ENCODE assay signal across 2 cellular contexts in the genomic region with DNA sequence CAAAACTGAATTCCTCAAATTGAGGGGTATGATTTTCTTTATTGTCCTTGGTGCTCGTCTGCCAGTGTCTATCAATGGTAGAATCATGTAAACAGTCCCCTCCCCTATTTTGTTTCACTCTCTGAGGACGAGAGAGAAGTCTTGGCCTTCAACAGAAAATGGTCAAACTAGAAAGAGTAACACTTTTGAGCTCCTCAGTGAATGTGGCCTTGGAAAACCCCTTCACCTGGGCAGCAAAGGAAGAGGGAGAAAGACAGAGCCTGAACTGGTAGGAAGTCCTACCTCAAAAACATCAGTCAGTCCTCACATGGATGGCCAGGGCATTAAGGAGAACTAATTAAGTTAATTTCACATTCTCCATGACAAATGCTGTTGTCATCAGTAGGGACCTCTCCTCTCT.
TF ChIP-seq lines count a peak whose summit lies in the region.

No MANE protein-coding gene starts in this region.

TF ChIP-seq in K562, 482 proteins besides CTCF, POLR2A, EP300 and RAD21 (continues in another document):
- TF ChIP-seq, protein P1, sequence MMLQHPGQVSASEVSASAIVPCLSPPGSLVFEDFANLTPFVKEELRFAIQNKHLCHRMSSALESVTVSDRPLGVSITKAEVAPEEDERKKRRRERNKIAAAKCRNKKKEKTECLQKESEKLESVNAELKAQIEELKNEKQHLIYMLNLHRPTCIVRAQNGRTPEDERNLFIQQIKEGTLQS (IDR thresholded peaks at IDR 0.05): no peak
- TF ChIP-seq, protein P1 (CRISPR knock-in tag; conservative IDR thresholded peaks at IDR 0.05): no peak
- TF ChIP-seq IRF2 (CRISPR knock-in tag; IDR thresholded peaks at IDR 0.05): peak; percentile 44; the same call in 1 of the 2 replicates
- TF ChIP-seq, protein P2, sequence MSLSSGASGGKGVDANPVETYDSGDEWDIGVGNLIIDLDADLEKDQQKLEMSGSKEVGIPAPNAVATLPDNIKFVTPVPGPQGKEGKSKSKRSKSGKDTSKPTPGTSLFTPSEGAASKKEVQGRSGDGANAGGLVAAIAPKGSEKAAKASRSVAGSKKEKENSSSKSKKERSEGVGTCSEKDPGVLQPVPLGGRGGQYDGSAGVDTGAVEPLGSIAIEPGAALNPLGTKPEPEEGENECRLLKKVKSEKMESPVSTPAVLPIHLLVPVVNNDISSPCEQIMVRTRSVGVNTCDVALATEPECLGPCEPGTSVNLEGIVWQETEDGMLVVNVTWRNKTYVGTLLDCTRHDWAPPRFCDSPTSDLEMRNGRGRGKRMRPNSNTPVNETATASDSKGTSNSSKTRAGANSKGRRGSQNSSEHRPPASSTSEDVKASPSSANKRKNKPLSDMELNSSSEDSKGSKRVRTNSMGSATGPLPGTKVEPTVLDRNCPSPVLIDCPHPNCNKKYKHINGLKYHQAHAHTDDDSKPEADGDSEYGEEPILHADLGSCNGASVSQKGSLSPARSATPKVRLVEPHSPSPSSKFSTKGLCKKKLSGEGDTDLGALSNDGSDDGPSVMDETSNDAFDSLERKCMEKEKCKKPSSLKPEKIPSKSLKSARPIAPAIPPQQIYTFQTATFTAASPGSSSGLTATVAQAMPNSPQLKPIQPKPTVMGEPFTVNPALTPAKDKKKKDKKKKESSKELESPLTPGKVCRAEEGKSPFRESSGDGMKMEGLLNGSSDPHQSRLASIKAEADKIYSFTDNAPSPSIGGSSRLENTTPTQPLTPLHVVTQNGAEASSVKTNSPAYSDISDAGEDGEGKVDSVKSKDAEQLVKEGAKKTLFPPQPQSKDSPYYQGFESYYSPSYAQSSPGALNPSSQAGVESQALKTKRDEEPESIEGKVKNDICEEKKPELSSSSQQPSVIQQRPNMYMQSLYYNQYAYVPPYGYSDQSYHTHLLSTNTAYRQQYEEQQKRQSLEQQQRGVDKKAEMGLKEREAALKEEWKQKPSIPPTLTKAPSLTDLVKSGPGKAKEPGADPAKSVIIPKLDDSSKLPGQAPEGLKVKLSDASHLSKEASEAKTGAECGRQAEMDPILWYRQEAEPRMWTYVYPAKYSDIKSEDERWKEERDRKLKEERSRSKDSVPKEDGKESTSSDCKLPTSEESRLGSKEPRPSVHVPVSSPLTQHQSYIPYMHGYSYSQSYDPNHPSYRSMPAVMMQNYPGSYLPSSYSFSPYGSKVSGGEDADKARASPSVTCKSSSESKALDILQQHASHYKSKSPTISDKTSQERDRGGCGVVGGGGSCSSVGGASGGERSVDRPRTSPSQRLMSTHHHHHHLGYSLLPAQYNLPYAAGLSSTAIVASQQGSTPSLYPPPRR (CRISPR knock-in tag; IDR thresholded peaks at IDR 0.05; ENCODE audit: borderline replicate concordance): no peak

TF ChIP-seq in HepG2, 621 proteins besides CTCF, POLR2A, EP300 and RAD21:
- TF ChIP-seq RXRB (CRISPR knock-in tag; IDR thresholded peaks at IDR 0.05; ENCODE audit: borderline replicate concordance) (no peak), ZNF572 (CRISPR knock-in tag; IDR thresholded peaks at IDR 0.05) (no peak), SP1 (IDR thresholded peaks at IDR 0.05) (no peak), SP1 (CRISPR knock-in tag; IDR thresholded peaks at IDR 0.05) (no peak), SP2 (CRISPR knock-in tag; IDR thresholded peaks at IDR 0.05) (no peak), ZNF570 (CRISPR knock-in tag; IDR thresholded peaks at IDR 0.05; ENCODE audit: borderline replicate concordance) (no peak), RFX1 (IDR thresholded peaks at IDR 0.05) (no peak), KDM2A (CRISPR knock-in tag; IDR thresholded peaks at IDR 0.05; ENCODE audit: borderline replicate concordance, low read depth) (no peak), ZNF263 (CRISPR knock-in tag; IDR thresholded peaks at IDR 0.05) (no peak), DPF2 (CRISPR knock-in tag; IDR thresholded peaks at IDR 0.05; ENCODE audit: borderline replicate concordance, low read depth) (no peak), HNRNPL (IDR thresholded peaks at IDR 0.05; ENCODE audit: low read depth, low read length) (no peak), HCFC1 (IDR thresholded peaks at IDR 0.05; ENCODE audit: low read depth, low read length) (no peak), ZFP62 (CRISPR knock-in tag; IDR thresholded peaks at IDR 0.05) (no peak), KLF11 (CRISPR knock-in tag; IDR thresholded peaks at IDR 0.05) (no peak)
- TF ChIP-seq, protein P3, sequence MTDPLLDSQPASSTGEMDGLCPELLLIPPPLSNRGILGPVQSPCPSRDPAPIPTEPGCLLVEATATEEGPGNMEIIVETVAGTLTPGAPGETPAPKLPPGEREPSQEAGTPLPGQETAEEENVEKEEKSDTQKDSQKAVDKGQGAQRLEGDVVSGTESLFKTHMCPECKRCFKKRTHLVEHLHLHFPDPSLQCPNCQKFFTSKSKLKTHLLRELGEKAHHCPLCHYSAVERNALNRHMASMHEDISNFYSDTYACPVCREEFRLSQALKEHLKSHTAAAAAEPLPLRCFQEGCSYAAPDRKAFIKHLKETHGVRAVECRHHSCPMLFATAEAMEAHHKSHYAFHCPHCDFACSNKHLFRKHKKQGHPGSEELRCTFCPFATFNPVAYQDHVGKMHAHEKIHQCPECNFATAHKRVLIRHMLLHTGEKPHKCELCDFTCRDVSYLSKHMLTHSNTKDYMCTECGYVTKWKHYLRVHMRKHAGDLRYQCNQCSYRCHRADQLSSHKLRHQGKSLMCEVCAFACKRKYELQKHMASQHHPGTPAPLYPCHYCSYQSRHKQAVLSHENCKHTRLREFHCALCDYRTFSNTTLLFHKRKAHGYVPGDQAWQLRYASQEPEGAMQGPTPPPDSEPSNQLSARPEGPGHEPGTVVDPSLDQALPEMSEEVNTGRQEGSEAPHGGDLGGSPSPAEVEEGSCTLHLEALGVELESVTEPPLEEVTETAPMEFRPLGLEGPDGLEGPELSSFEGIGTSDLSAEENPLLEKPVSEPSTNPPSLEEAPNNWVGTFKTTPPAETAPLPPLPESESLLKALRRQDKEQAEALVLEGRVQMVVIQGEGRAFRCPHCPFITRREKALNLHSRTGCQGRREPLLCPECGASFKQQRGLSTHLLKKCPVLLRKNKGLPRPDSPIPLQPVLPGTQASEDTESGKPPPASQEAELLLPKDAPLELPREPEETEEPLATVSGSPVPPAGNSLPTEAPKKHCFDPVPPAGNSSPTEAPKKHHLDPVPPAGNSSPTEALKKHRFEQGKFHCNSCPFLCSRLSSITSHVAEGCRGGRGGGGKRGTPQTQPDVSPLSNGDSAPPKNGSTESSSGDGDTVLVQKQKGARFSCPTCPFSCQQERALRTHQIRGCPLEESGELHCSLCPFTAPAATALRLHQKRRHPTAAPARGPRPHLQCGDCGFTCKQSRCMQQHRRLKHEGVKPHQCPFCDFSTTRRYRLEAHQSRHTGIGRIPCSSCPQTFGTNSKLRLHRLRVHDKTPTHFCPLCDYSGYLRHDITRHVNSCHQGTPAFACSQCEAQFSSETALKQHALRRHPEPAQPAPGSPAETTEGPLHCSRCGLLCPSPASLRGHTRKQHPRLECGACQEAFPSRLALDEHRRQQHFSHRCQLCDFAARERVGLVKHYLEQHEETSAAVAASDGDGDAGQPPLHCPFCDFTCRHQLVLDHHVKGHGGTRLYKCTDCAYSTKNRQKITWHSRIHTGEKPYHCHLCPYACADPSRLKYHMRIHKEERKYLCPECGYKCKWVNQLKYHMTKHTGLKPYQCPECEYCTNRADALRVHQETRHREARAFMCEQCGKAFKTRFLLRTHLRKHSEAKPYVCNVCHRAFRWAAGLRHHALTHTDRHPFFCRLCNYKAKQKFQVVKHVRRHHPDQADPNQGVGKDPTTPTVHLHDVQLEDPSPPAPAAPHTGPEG (CRISPR knock-in tag; IDR thresholded peaks at IDR 0.05): no peak
- TF ChIP-seq, protein P4, sequence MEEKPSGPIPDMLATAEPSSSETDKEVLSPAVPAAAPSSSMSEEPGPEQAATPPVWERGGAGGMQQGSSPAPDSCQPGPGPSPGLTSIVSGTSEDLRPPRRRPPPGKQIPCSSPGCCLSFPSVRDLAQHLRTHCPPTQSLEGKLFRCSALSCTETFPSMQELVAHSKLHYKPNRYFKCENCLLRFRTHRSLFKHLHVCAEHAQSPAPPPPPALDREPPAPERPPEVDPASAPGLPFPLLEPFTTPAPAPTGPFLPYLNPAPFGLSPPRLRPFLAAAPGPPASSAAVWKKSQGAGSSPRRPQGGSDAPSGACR (CRISPR knock-in tag; IDR thresholded peaks at IDR 0.05): no peak
